ENCODE assay signal across 1 cellular context in genomic region chr3:123090700-123091585, GRCh38.
TF ChIP-seq lines count a peak whose summit lies in the region.

No MANE protein-coding gene starts in this region.

TF ChIP-seq in SK-N-SH, 30 proteins besides CTCF, POLR2A, EP300 and RAD21:
- TF ChIP-seq TCF12 (IDR thresholded peaks at IDR 0.05) = no peak
- no peak for TF ChIP-seq FOSL2 (IDR thresholded peaks at IDR 0.05; ENCODE audit: borderline replicate concordance, low read depth)
- TF ChIP-seq, protein P1, sequence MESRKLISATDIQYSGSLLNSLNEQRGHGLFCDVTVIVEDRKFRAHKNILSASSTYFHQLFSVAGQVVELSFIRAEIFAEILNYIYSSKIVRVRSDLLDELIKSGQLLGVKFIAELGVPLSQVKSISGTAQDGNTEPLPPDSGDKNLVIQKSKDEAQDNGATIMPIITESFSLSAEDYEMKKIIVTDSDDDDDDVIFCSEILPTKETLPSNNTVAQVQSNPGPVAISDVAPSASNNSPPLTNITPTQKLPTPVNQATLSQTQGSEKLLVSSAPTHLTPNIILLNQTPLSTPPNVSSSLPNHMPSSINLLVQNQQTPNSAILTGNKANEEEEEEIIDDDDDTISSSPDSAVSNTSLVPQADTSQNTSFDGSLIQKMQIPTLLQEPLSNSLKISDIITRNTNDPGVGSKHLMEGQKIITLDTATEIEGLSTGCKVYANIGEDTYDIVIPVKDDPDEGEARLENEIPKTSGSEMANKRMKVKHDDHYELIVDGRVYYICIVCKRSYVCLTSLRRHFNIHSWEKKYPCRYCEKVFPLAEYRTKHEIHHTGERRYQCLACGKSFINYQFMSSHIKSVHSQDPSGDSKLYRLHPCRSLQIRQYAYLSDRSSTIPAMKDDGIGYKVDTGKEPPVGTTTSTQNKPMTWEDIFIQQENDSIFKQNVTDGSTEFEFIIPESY (IDR thresholded peaks at IDR 0.05; ENCODE audit: borderline replicate concordance, low read depth) = no peak
- TF ChIP-seq TAF1 (IDR thresholded peaks at IDR 0.05; ENCODE audit: borderline replicate concordance, low read depth, low read length) = no peak
- no peak for TF ChIP-seq RXRA (IDR thresholded peaks at IDR 0.05; ENCODE audit: borderline replicate concordance, low read depth)
- TF ChIP-seq FOXM1 (IDR thresholded peaks at IDR 0.05; ENCODE audit: low read depth) = no peak
- no peak for TF ChIP-seq MEF2A (IDR thresholded peaks at IDR 0.05; ENCODE audit: borderline replicate concordance, low read depth)
- no peak for TF ChIP-seq REST (IDR thresholded peaks at IDR 0.05; ENCODE audit: low read depth, low read length)
- no peak for TF ChIP-seq GATA2 (CRISPR knock-in tag; IDR thresholded peaks at IDR 0.05)
- TF ChIP-seq GABPA (IDR thresholded peaks at IDR 0.05; ENCODE audit: low read depth) = no peak
- TF ChIP-seq USF1 (IDR thresholded peaks at IDR 0.05; ENCODE audit: borderline replicate concordance, low read depth) = no peak
- TF ChIP-seq POLR2AphosphoS5 (IDR thresholded peaks at IDR 0.05; ENCODE audit: low read depth, low read length) = no peak
